In genomic region chr7:84336303-84336702, GRCh38 we compare ENCODE assay signal across 9 cellular contexts.
DNase-seq lines count a peak whose midpoint lies in the region; ATAC-seq and TF ChIP-seq lines count a peak whose summit lies in the region.
"Had no signal": no experiment of that assay in that cellular context is flagged by ENCODE, and none has a peak within 500 bp of the region (broad histone marks: within the 10 kb centered on the region; RNA-seq: fewer than 3 reads in every experiment).

No MANE protein-coding gene starts in this region.

- H2AFZ ChIP-seq in GM23248, result no peak overlapping the region; the same call in 1 of the 2 replicates

- H3K9me2 ChIP-seq in GM23248 (ENCODE audit: insufficient read depth), result no peaks in the 10 kb centered on the region

- H3K27ac Mint-ChIP-seq in CD8-positive, alpha-beta T cell, result no peak overlapping the region

- ATAC-seq in heart right ventricle, result no peak
- ATAC-seq in HG03520 (IDR thresholded peaks at IDR 0.05; ENCODE audit: unreplicated experiment), result peak; percentile 76
- ATAC-seq in CD8-positive, alpha-beta T cell, result no peak

- CTCF ChIA-PET in CD8-positive, alpha-beta T cell (lab: Charles Lee), result no interaction called here

- no peaks in the 10 kb centered on the region for H3K9me3 Mint-ChIP-seq in CD8-positive, alpha-beta T cell

- H3K4me3 ChIP-seq in cardiac muscle cell (no peak overlapping the region), heart right ventricle (no peak overlapping the region), astrocyte of the cerebellum (ENCODE audit: low read depth, low read length) (no peak overlapping the region), testis (no peak overlapping the region), GM23248 (no peak overlapping the region)
- no peak overlapping the region for H3K4me3 ChIP-seq in CD8-positive, alpha-beta T cell (ENCODE audit: low read depth, low read length)

- no peak overlapping the region for H3K9ac ChIP-seq in GM23248

- intact Hi-C loops in heart right ventricle (cut with DNase I), result no loop called here
- intact Hi-C loops in CD8-positive, alpha-beta T cell (cut with DNase I, micrococcal nuclease), result no loop called here
- intact Hi-C loops in testis (cut with DNase I; ENCODE audit: low total_unique reads), result no loop called here

- H3K79me2 ChIP-seq in GM23248 (ENCODE audit: insufficient read depth), result no peaks in the 10 kb centered on the region

- no peaks in the 10 kb centered on the region for H3K36me3 ChIP-seq in cardiac muscle cell
- no peaks in the 10 kb centered on the region for H3K36me3 ChIP-seq in heart right ventricle
- H3K36me3 ChIP-seq in CD8-positive, alpha-beta T cell (ENCODE audit: insufficient read depth, low read length), result no peaks in the 10 kb centered on the region
- no peaks in the 10 kb centered on the region for H3K36me3 ChIP-seq in testis (ENCODE audit: low read depth, missing control alignments)
- H3K36me3 ChIP-seq in GM23248 (ENCODE audit: low read depth), result no peaks in the 10 kb centered on the region

- WGBS in heart right ventricle, 2 donors, result 41 to 52% methylated on average over 2 of the region's 2 CpGs
- WGBS in testis, 2 donors, result 52 to 54% methylated on average over 2 of the region's 2 CpGs
- 84% methylated on average over 2 of the region's 2 CpGs for WGBS in GM23248 (ENCODE audit: low coverage in 1 of 2, low lambda C conversion rate in 2 of 2, missing lambda C conversion rate in 2 of 2), 2 experiments

- no peaks in the 10 kb centered on the region for H3K4me1 Mint-ChIP-seq in CD8-positive, alpha-beta T cell (ENCODE audit: low read depth)

- H3K9me3 ChIP-seq in cardiac muscle cell (ENCODE audit: low read depth), result no peaks in the 10 kb centered on the region
- no peaks in the 10 kb centered on the region for H3K9me3 ChIP-seq in heart right ventricle
- no peaks in the 10 kb centered on the region for H3K9me3 ChIP-seq in CD8-positive, alpha-beta T cell (ENCODE audit: low read length)
- H3K9me3 ChIP-seq in testis, result no peaks in the 10 kb centered on the region
- no peaks in the 10 kb centered on the region for H3K9me3 ChIP-seq in GM23248 (ENCODE audit: low read depth)

- H3K4me1 ChIP-seq in cardiac muscle cell (ENCODE audit: low read depth) (peaks cover 14% of the 10 kb centered on the region), heart right ventricle (peaks cover 0 to 2% (median 0%) of the 10 kb centered on the region in 9 donors), testis (no peaks in the 10 kb centered on the region), GM23248 (ENCODE audit: insufficient read depth) (peaks cover 6% of the 10 kb centered on the region; the same call in 1 of the 2 replicates)
- H3K4me1 ChIP-seq in CD8-positive, alpha-beta T cell (ENCODE audit: insufficient read depth, low read length), result no peaks in the 10 kb centered on the region

- in situ Hi-C loops in astrocyte of the cerebellum (cut with HindIII; ENCODE audit: low sequenced_read_pairs), result no loop called here
- in situ Hi-C loops in GM23248 (cut with MboI), result no loop called here

- H3K27me3 ChIP-seq in cardiac muscle cell (no peaks in the 10 kb centered on the region), heart right ventricle (no peaks in the 10 kb centered on the region), testis (no peaks in the 10 kb centered on the region), GM23248 (replicated peaks; ENCODE audit: insufficient read depth) (no peaks in the 10 kb centered on the region)
- no peaks in the 10 kb centered on the region for H3K27me3 ChIP-seq in CD8-positive, alpha-beta T cell (ENCODE audit: insufficient read depth, low read length)

- H3F3A ChIP-seq in GM23248 (ENCODE audit: insufficient read depth), result no peaks in the 10 kb centered on the region

- DNase-seq in cardiac muscle cell (ENCODE audit: low read depth in 1 of 2, low spot score in 1 of 2) (peak; percentile 36 to 97), heart right ventricle (no peak), astrocyte of the cerebellum (ENCODE audit: low read depth) (peak; percentile 52), medulla oblongata (ENCODE audit: extremely low spot score) (no peak), testis (no peak), GM23248 (no peak)
- DNase-seq in CD8-positive, alpha-beta T cell, result no peak
- DNase-seq: amygdala had no signal

- H4K20me1 ChIP-seq in GM23248 (ENCODE audit: insufficient read depth), result no peaks in the 10 kb centered on the region

- H3K36me3 Mint-ChIP-seq in CD8-positive, alpha-beta T cell, result no peaks in the 10 kb centered on the region

- TF ChIP-seq CTCF in cardiac muscle cell (IDR thresholded peaks at IDR 0.05; ENCODE audit: low read depth, low read length) (no peak), heart right ventricle (IDR thresholded peaks at IDR 0.05) (no peak), astrocyte of the cerebellum (IDR thresholded peaks at IDR 0.05; ENCODE audit: low read depth, low read length, missing control alignments) (no peak), testis (IDR thresholded peaks at IDR 0.05) (no peak)
- no peak for TF ChIP-seq CTCF in CD8-positive, alpha-beta T cell (IDR thresholded peaks at IDR 0.05)

- H3K27ac ChIP-seq in cardiac muscle cell (peak overlapping the region; percentile 50), heart right ventricle (no peak overlapping the region), testis (no peak overlapping the region), GM23248 (no peak overlapping the region)
- H3K27ac ChIP-seq in CD8-positive, alpha-beta T cell (ENCODE audit: low read depth, low read length), result no peak overlapping the region

- no peak overlapping the region for H3K4me2 ChIP-seq in GM23248 (ENCODE audit: unreplicated experiment)

- POLR2A ChIA-PET in CD8-positive, alpha-beta T cell (lab: Charles Lee), result no interaction called here

- H3K27me3 Mint-ChIP-seq in CD8-positive, alpha-beta T cell (ENCODE audit: low read depth), result peaks cover 3% of the 10 kb centered on the region

- no peak for TF ChIP-seq POLR2A in testis (IDR thresholded peaks at IDR 0.05)

- no peak overlapping the region for H3K4me3 Mint-ChIP-seq in CD8-positive, alpha-beta T cell

Comparison
In these comparisons a context has a peak if more than half of its experiments do, and no peak if none do; other contexts are left out.
1. DNase-seq: peak in cardiac muscle cell (2 of 2) and astrocyte of the cerebellum (single experiment); none in heart right ventricle (0 of 2), medulla oblongata (single experiment), CD8-positive, alpha-beta T cell (0 of 7), testis (single experiment) and GM23248 (single experiment).